Comparison of ENCODE assay signal across 8 cellular contexts in the genomic region with DNA sequence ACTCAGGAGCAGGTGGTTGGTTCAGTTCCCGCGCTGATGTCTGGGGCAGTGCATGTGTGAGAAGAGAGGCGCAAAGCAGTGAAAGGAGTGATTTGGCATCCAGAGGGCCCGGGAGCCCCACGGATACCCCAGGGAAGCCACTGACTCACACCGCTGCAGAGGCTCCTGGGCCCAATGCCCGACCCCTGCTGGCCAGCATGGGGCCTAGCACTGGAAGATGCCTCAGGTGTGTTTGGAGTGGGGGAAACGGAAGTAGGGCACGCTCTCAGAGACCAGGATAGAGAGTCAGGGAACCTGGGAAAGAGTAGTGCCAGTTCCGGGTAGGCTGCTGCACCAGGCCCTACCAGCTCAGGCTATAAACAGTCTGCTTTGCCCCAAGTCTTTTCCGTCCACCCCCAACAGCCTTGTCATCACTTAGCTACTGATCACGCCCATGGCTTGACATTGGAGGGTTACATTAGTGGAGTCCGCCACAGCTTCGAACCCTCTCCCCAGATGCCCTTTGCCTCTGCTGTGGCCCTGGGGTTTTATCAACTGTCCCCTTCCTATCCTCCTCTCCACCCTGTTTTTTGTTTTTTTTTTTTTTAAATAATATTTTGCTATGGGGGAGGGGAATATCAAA. TPM values are rescaled to one million over a fixed set of nuclear protein-coding genes. Genes with fewer than 3 reads are reported as not detected.
A peak's percentile ranks its signal among the peaks of the same experiment; 100 is the strongest.
DNase-seq lines count a peak whose midpoint lies in the region; ATAC-seq and TF ChIP-seq lines count a peak whose summit lies in the region.

No MANE protein-coding gene starts in this region.

- intact Hi-C loops in CD14-positive monocyte (cut with micrococcal nuclease), result no loop called here
- intact Hi-C loops in Right ventricle myocardium superior (cut with DNase I), result no loop called here
- intact Hi-C loops in gastrocnemius medialis (cut with DNase I; ENCODE audit: low total_unique reads), result no loop called here

- H3K27ac ChIP-seq in gastrocnemius medialis, result no peak overlapping the region

- H3K4me3 Mint-ChIP-seq in CD14-positive monocyte, result no peak overlapping the region
- no peak overlapping the region for H3K4me3 Mint-ChIP-seq in activated naive CD4-positive, alpha-beta T cell treated with anti-CD3 and anti-CD28 coated beads, Interleukin-2, amount 10 ng/mL, durations not matched to agents 7 days and 5 days
- H3K4me3 Mint-ChIP-seq in immature natural killer cell, result no peak overlapping the region

- no peaks in the 10 kb centered on the region for H3K9me3 ChIP-seq in gastrocnemius medialis

- ATAC-seq in GM19025 (IDR thresholded peaks at IDR 0.05; ENCODE audit: low read depth, unreplicated experiment) (peak; percentile 56), Right ventricle myocardium superior (ENCODE audit: poor library complexity) (peak; percentile 80), gastrocnemius medialis (peak; percentile 52 to 66), GM18517 (IDR thresholded peaks at IDR 0.05; ENCODE audit: unreplicated experiment) (no peak)

- CTCF ChIA-PET in activated naive CD4-positive, alpha-beta T cell treated with anti-CD3 and anti-CD28 coated beads, Interleukin-2, amount 10 ng/mL, durations not matched to agents 7 days and 5 days (lab: Charles Lee), result interaction anchor here (0.6 to 2.3 kb wide), 12 partner anchors 9 to 331 kb away, joined by 3 to 22 read pairs (median 3); a partner anchor contains a TSS

- TF ChIP-seq POLR2A in gastrocnemius medialis (IDR thresholded peaks at IDR 0.05), result no peak

- DNase-seq in CD14-positive monocyte (ENCODE audit: low spot score) (no peak), NCI-H774 (lab: John Stamatoyannopoulos, UW) (peak; percentile 23), Right ventricle myocardium superior (peak; percentile 84), gastrocnemius medialis (peak in 1 of 2 donors; percentile 59), immature natural killer cell (no peak)
- peak; percentile 62 for DNase-seq in activated naive CD4-positive, alpha-beta T cell treated with anti-CD3 and anti-CD28 coated beads, Interleukin-2, amount 10 ng/mL, durations not matched to agents 7 days and 5 days

- H3K27me3 ChIP-seq in gastrocnemius medialis, result no peaks in the 10 kb centered on the region

- no peaks in the 10 kb centered on the region for H3K4me1 ChIP-seq in gastrocnemius medialis

- peaks cover 6% of the 10 kb centered on the region for H3K4me1 Mint-ChIP-seq in CD14-positive monocyte
- H3K4me1 Mint-ChIP-seq in activated naive CD4-positive, alpha-beta T cell treated with anti-CD3 and anti-CD28 coated beads, Interleukin-2, amount 10 ng/mL, durations not matched to agents 7 days and 5 days, result peaks cover 27% of the 10 kb centered on the region
- H3K4me1 Mint-ChIP-seq in immature natural killer cell, result peaks cover 9 to 20% of the 10 kb centered on the region in 2 donors

- H3K27me3 Mint-ChIP-seq in CD14-positive monocyte (ENCODE audit: low read depth in 3 of 3) (peaks cover 1 to 4% (median 3%) of the 10 kb centered on the region in 3 donors), immature natural killer cell (ENCODE audit: low read depth in 3 of 3) (peaks cover 0 to 3% (median 2%) of the 10 kb centered on the region in 3 donors)
- H3K27me3 Mint-ChIP-seq in activated naive CD4-positive, alpha-beta T cell treated with anti-CD3 and anti-CD28 coated beads, Interleukin-2, amount 10 ng/mL, durations not matched to agents 7 days and 5 days, result no peaks in the 10 kb centered on the region

- H3K4me3 ChIP-seq in gastrocnemius medialis, result no peak overlapping the region

- peaks cover 2 to 38% of the 10 kb centered on the region in 2 donors for H3K36me3 ChIP-seq in gastrocnemius medialis

- H3K36me3 Mint-ChIP-seq in CD14-positive monocyte (peaks cover 75 to 84% of the 10 kb centered on the region in 2 donors), immature natural killer cell (peaks cover 4 to 66% (median 30%) of the 10 kb centered on the region in 3 donors)
- peaks cover 75% of the 10 kb centered on the region for H3K36me3 Mint-ChIP-seq in activated naive CD4-positive, alpha-beta T cell treated with anti-CD3 and anti-CD28 coated beads, Interleukin-2, amount 10 ng/mL, durations not matched to agents 7 days and 5 days

- H3K9me3 Mint-ChIP-seq in CD14-positive monocyte, result peaks cover 0 to 2% (median 0%) of the 10 kb centered on the region in 7 donors
- no peaks in the 10 kb centered on the region for H3K9me3 Mint-ChIP-seq in activated naive CD4-positive, alpha-beta T cell treated with anti-CD3 and anti-CD28 coated beads, Interleukin-2, amount 10 ng/mL, durations not matched to agents 7 days and 5 days
- no peaks in the 10 kb centered on the region for H3K9me3 Mint-ChIP-seq in immature natural killer cell

- peak; percentile 62 for TF ChIP-seq CTCF in CD14-positive monocyte (IDR thresholded peaks at IDR 0.05)
- peak; percentile 55 to 74 (median 70) for TF ChIP-seq CTCF in gastrocnemius medialis (IDR thresholded peaks at IDR 0.05 in 4 of 5, conservative IDR thresholded peaks at IDR 0.05 in 1 of 5)

- in situ Hi-C loops in gastrocnemius medialis (cut with MboI; ENCODE audit: low sequenced_read_pairs in 4 of 4), result loop anchor here in 1 of 4 donors (25.0 kb wide), 1 partner anchor 128 kb away; a partner anchor contains a TSS

- H3K27ac Mint-ChIP-seq in CD14-positive monocyte (peak overlapping the region in 1 of 7 donors; percentile 75), immature natural killer cell (peak overlapping the region in 3 of 6 donors; percentile 12 to 78 (median 22))
- peak overlapping the region; percentile 19 for H3K27ac Mint-ChIP-seq in activated naive CD4-positive, alpha-beta T cell treated with anti-CD3 and anti-CD28 coated beads, Interleukin-2, amount 10 ng/mL, durations not matched to agents 7 days and 5 days

RNA-seq across cellular contexts. Expression of a gene that starts 9.5 kb away (rescaled TPM):
- polyA plus RNA-seq in CD14-positive monocyte (1 to 10 TPM; 1.3 to 1.4 TPM), immature natural killer cell (1 to 10 TPM in 2 of 3 donors, under 1 TPM in 1; 0.85 to 3.8 (median 2.6) TPM)
- total RNA-seq in Right ventricle myocardium superior (8.2 TPM), gastrocnemius medialis (10 to 100 TPM in 1 of 4 donors, 1 to 10 TPM in 2, under 1 TPM in 1; 0.68 to 14.9 (median 1.9) TPM)

RNA-seq across cellular contexts. Expression of a gene that starts 9.7 kb away (rescaled TPM):
- polyA plus RNA-seq in CD14-positive monocyte (1 to 10 TPM in 1 of 2 donors, under 1 TPM in 1; 0.74 to 1.3 TPM), immature natural killer cell (1 to 10 TPM; 2.0 to 5.1 (median 2.6) TPM)
- total RNA-seq in Right ventricle myocardium superior (29.4 TPM), gastrocnemius medialis (1 to 10 TPM; 4.1 to 7.4 (median 5.0) TPM)

RNA-seq across cellular contexts. Expression of a gene that starts 16.8 kb away (rescaled TPM):
- polyA plus RNA-seq in CD14-positive monocyte (10 to 100 TPM; 28.4 to 33.1 TPM), immature natural killer cell (100 to 1,000 TPM; 289 to 390 (median 389) TPM)
- total RNA-seq in Right ventricle myocardium superior (0.97 TPM), gastrocnemius medialis (under 1 TPM in 2 of 4 donors, not detected in 2; 0.73 to 0.81 TPM)

RNA-seq across cellular contexts. Expression of a gene that starts 41.8 kb away (rescaled TPM):
- polyA plus RNA-seq in CD14-positive monocyte, result 1 to 10 TPM; 1.8 to 2.3 TPM
- 15.4 TPM for total RNA-seq in Right ventricle myocardium superior
- 1 to 10 TPM; 4.2 to 5.8 (median 4.9) TPM for total RNA-seq in gastrocnemius medialis
- 10 to 100 TPM in 1 of 3 donors, 1 to 10 TPM in 2; 2.9 to 10.1 (median 4.7) TPM for polyA plus RNA-seq in immature natural killer cell

Comparison
In these comparisons a context has a peak if more than half of its experiments do, and no peak if none do; other contexts are left out.
1. DNase-seq: peak in NCI-H774 (single experiment), activated naive CD4-positive, alpha-beta T cell treated with anti-CD3 and anti-CD28 coated beads, Interleukin-2, amount 10 ng/mL, durations not matched to agents 7 days and 5 days (single experiment) and Right ventricle myocardium superior (single experiment); none in CD14-positive monocyte (single experiment) and immature natural killer cell (0 of 3).